ENCODE assay signal across 1 cellular context in the genomic region with DNA sequence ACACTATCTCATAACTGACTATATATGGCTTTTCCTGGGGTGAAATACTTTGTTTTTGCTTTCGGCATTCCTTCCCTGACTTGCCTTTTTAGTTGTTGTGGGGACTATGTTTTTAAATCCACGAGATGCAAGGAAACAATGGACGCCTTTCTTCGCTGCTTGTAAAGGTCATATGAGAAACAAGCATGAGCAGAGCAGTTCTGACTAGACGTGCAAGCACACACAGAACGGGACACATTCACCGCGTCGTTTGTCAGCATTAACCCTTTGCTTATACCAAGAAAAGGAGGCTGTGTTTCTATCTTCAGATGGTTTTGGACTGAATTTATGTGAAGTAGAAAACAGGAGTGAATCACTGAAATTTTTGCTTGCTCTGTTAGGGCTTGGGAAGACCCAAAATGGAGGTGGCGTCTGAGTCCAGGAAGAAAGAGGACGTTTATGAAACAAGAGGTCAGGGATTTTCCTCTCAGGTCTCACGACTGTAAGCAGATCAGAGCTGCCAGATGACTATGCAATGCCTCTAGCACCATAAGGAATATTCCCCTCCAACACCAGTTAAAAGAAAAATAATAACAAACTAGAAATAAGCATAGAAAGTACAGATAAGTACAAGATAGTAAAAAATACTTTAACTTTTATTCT.
TF ChIP-seq lines count a peak whose summit lies in the region.

No MANE protein-coding gene starts in this region.

TF ChIP-seq in SK-N-SH treated with all-trans-retinoic acid at 6 μM for 48 hours, 23 proteins besides CTCF, POLR2A, EP300 and RAD21 (continued from another document):
- TF ChIP-seq OSR1 (CRISPR knock-in tag; IDR thresholded peaks at IDR 0.05) (no peak), ZFP30 (CRISPR knock-in tag; IDR thresholded peaks at IDR 0.05) (no peak), ZNF8 (CRISPR knock-in tag; IDR thresholded peaks at IDR 0.05) (no peak), ZC3H10 (CRISPR knock-in tag; IDR thresholded peaks at IDR 0.05) (no peak), ESRRG (CRISPR knock-in tag; IDR thresholded peaks at IDR 0.05) (no peak), CREB5 (CRISPR knock-in tag; IDR thresholded peaks at IDR 0.05; ENCODE audit: low read depth) (no peak)
- TF ChIP-seq, protein P1, sequence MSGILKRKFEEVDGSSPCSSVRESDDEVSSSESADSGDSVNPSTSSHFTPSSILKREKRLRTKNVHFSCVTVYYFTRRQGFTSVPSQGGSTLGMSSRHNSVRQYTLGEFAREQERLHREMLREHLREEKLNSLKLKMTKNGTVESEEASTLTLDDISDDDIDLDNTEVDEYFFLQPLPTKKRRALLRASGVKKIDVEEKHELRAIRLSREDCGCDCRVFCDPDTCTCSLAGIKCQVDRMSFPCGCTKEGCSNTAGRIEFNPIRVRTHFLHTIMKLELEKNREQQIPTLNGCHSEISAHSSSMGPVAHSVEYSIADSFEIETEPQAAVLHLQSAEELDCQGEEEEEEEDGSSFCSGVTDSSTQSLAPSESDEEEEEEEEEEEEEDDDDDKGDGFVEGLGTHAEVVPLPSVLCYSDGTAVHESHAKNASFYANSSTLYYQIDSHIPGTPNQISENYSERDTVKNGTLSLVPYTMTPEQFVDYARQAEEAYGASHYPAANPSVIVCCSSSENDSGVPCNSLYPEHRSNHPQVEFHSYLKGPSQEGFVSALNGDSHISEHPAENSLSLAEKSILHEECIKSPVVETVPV (CRISPR knock-in tag; IDR thresholded peaks at IDR 0.05): no peak
